In genomic region chrX:65866146-65866545, GRCh38 we compare ENCODE assay signal across 11 cellular contexts.
DNase-seq lines count a peak whose midpoint lies in the region; ATAC-seq, FAIRE-seq and TF ChIP-seq lines count a peak whose summit lies in the region.
"Had no signal": no experiment of that assay in that cellular context is flagged by ENCODE, and none has a peak within 500 bp of the region (broad histone marks: within the 10 kb centered on the region; RNA-seq: fewer than 3 reads in every experiment).

No MANE protein-coding gene starts in this region.

- ATAC-seq in GM19372 (IDR thresholded peaks at IDR 0.05; ENCODE audit: low read depth, unreplicated experiment), result peak; percentile 67
- peak; percentile 75 for ATAC-seq in HG03135 (IDR thresholded peaks at IDR 0.05; ENCODE audit: unreplicated experiment)
- no peak for ATAC-seq in gastroesophageal sphincter

- H3K27ac ChIP-seq in stomach, result no peak overlapping the region
- H3K27ac ChIP-seq in gastroesophageal sphincter, result no peak overlapping the region
- H3K27ac ChIP-seq: coronary artery, PC-9 had no signal

- no peak overlapping the region for H3K4me3 Mint-ChIP-seq in activated naive CD4-positive, alpha-beta T cell treated with anti-CD3 and anti-CD28 coated beads, Interleukin-2, amount 10 ng/mL, durations not matched to agents 7 days and 5 days

- CTCF ChIA-PET in activated naive CD4-positive, alpha-beta T cell treated with anti-CD3 and anti-CD28 coated beads, Interleukin-2, amount 10 ng/mL, durations not matched to agents 7 days and 5 days (lab: Charles Lee), result interaction anchor here (1.0 kb wide), 1 partner anchor 112 kb away, joined by 4 read pairs; no protein-coding TSS in a partner anchor

- H3K4me1 ChIP-seq in stomach (no peaks in the 10 kb centered on the region), gastroesophageal sphincter (no peaks in the 10 kb centered on the region)

- no peaks in the 10 kb centered on the region for H3K27me3 Mint-ChIP-seq in activated naive CD4-positive, alpha-beta T cell treated with anti-CD3 and anti-CD28 coated beads, Interleukin-2, amount 10 ng/mL, durations not matched to agents 7 days and 5 days

- H3K4me3 ChIP-seq in stomach, result no peak overlapping the region
- no peak overlapping the region for H3K4me3 ChIP-seq in gastroesophageal sphincter
- H3K4me3 ChIP-seq: coronary artery, PC-9 had no signal

- intact Hi-C loops in stomach (cut with DNase I; ENCODE audit: low total_unique reads), result no loop called here

- TF ChIP-seq POLR2A in GM12891 (IDR thresholded peaks at IDR 0.05; ENCODE audit: low read depth, low read length) (no peak), stomach (IDR thresholded peaks at IDR 0.05) (no peak), gastroesophageal sphincter (IDR thresholded peaks at IDR 0.05) (no peak)

- TF ChIP-seq EP300 in stomach (IDR thresholded peaks at IDR 0.05) (no peak), gastroesophageal sphincter (IDR thresholded peaks at IDR 0.05) (no peak)

- H3K9me3 ChIP-seq in stomach (no peaks in the 10 kb centered on the region), gastroesophageal sphincter (no peaks in the 10 kb centered on the region)

- H3K36me3 Mint-ChIP-seq in activated naive CD4-positive, alpha-beta T cell treated with anti-CD3 and anti-CD28 coated beads, Interleukin-2, amount 10 ng/mL, durations not matched to agents 7 days and 5 days, result peaks cover 2% of the 10 kb centered on the region

- peak; percentile 97 for FAIRE-seq in GM12891 (lab: Jason Lieb, UNC)

- H3K36me3 ChIP-seq in stomach (no peaks in the 10 kb centered on the region), gastroesophageal sphincter (no peaks in the 10 kb centered on the region)

- peak overlapping the region; percentile 76 for H3K27ac Mint-ChIP-seq in activated naive CD4-positive, alpha-beta T cell treated with anti-CD3 and anti-CD28 coated beads, Interleukin-2, amount 10 ng/mL, durations not matched to agents 7 days and 5 days

- H3K9me3 Mint-ChIP-seq in activated naive CD4-positive, alpha-beta T cell treated with anti-CD3 and anti-CD28 coated beads, Interleukin-2, amount 10 ng/mL, durations not matched to agents 7 days and 5 days, result no peaks in the 10 kb centered on the region

- TF ChIP-seq CTCF in stomach (IDR thresholded peaks at IDR 0.05) (no peak), gastroesophageal sphincter (IDR thresholded peaks at IDR 0.05) (no peak)

- no peaks in the 10 kb centered on the region for H3K27me3 ChIP-seq in stomach
- H3K27me3 ChIP-seq in gastroesophageal sphincter, result no peaks in the 10 kb centered on the region

- DNase-seq in GM12891 (ENCODE audit: insufficient read length, low spot score) (no peak), stomach (no peak), NCI-H226 (no peak), activated T-cell treated with anti-CD3 and anti-CD28 coated beads for 4 hours (no peak)
- peak; percentile 40 for DNase-seq in activated naive CD4-positive, alpha-beta T cell treated with anti-CD3 and anti-CD28 coated beads, Interleukin-2, amount 10 ng/mL, durations not matched to agents 7 days and 5 days
- DNase-seq: DMS 273 treated with DMSO at 0.1 percent for 48 hours, PC-9 had no signal

- H3K4me1 Mint-ChIP-seq in activated naive CD4-positive, alpha-beta T cell treated with anti-CD3 and anti-CD28 coated beads, Interleukin-2, amount 10 ng/mL, durations not matched to agents 7 days and 5 days, result peaks cover 45% of the 10 kb centered on the region

TF ChIP-seq in GM12891, 5 proteins besides CTCF, POLR2A, EP300 and RAD21:
- TF ChIP-seq POLR2AphosphoS5 (IDR thresholded peaks at IDR 0.05; ENCODE audit: low read depth, low read length), result no peak
- TF ChIP-seq SPI1 (IDR thresholded peaks at IDR 0.05; ENCODE audit: low read depth, low read length), result no peak
- TF ChIP-seq POU2F2 (IDR thresholded peaks at IDR 0.05; ENCODE audit: low read depth, low read length), result no peak
- TF ChIP-seq TAF1 (IDR thresholded peaks at IDR 0.05; ENCODE audit: low read depth, low read length), result no peak
- TF ChIP-seq PAX5 (IDR thresholded peaks at IDR 0.05; ENCODE audit: insufficient read depth, low read length, severe bottlenecking), result no peak
TF ChIP-seq in GM12891: peak in this region for 0.
